In the genomic region with DNA sequence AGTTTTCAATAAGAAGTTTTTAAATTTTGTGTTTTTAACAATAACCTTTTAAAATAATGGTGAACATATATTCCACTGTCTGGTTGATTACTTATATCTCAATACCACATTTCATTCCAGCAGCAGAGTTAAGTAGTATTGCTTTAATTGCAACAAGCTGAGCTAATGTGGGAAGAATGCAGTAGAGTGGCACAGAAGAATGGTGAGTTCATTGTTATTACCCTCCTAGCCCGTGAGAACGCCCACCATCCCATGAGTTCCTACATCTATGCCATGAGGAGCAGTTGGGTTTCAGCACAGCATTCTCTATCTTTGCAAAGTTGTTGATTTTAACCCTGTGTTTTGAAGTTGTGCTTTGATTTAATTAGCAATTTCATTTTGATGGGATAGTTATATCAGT, we compare ENCODE assay signal across 17 cellular contexts. TPM values are rescaled to one million over a fixed set of nuclear protein-coding genes. Genes with fewer than 3 reads are reported as not detected.
DNase-seq lines count a peak whose midpoint lies in the region; ATAC-seq and TF ChIP-seq lines count a peak whose summit lies in the region.
"Had no signal": no experiment of that assay in that cellular context is flagged by ENCODE, and none has a peak within 500 bp of the region (broad histone marks: within the 10 kb centered on the region; RNA-seq: fewer than 3 reads in every experiment).

No MANE protein-coding gene starts in this region.

- TF ChIP-seq CTCF in A673 (conservative IDR thresholded peaks at IDR 0.05; ENCODE audit: low read depth, low read length) (no peak), HEK293 (tag by site-specific recombination; IDR thresholded peaks at IDR 0.05) (no peak), prostate gland (IDR thresholded peaks at IDR 0.05) (no peak)

- peak; percentile 30 for DNase-seq in A673 (ENCODE audit: low spot score)
- peak; percentile 89 for DNase-seq in astrocyte of the hippocampus (ENCODE audit: low read depth, low spot score)
- DNase-seq in iris pigment epithelial cell (ENCODE audit: low read depth), result peak; percentile 59
- no peak for DNase-seq in aorta
- no peak for DNase-seq in COLO668 (lab: John Stamatoyannopoulos, UW; ENCODE audit: unreplicated experiment)
- no peak for DNase-seq in prostate gland (ENCODE audit: low spot score)
- no peak for DNase-seq in middle frontal gyrus (ENCODE audit: extremely low spot score, low spot score)
- DNase-seq: activated T-cell treated with anti-CD3 and anti-CD28 coated beads, Interleukin-2, amount 50 U/mL, for 4 hours; left ventricle myocardium inferior; NCI-H1048; NCI-H526 treated with DMSO at 0.1 percent for 48 hours; occipital lobe; SHP77 treated with DMSO at 0.1 percent for 48 hours; stimulated activated CD4-positive, alpha-beta T cell treated with anti-CD3 and anti-CD28 coated beads, Interleukin-15, amount 100 ng/mL, for 24 hours had no signal

- H3K27ac ChIP-seq in A673 (ENCODE audit: low read depth, low read length, poor library complexity, severe bottlenecking) (no peak overlapping the region), HEK293 (ENCODE audit: extremely low read depth, low read depth, low read length) (no peak overlapping the region), aorta (ENCODE audit: low read depth in 1 of 2, low read length in 2 of 2) (no peak overlapping the region), prostate gland (no peak overlapping the region)
- H3K27ac ChIP-seq: BLaER1 treated with 17β-estradiol and CSF1 and Interleukin-3, amounts not matched to agents 10 nM and 100 nM; gastroesophageal sphincter; left ventricle myocardium inferior had no signal

- no peak for TF ChIP-seq POLR2A in prostate gland (IDR thresholded peaks at IDR 0.05)

- 2 to 7% methylated on average over 2 of the region's 2 CpGs for WGBS in aorta, 2 donors
- 28% methylated on average over 2 of the region's 2 CpGs for WGBS in prostate gland

- no peaks in the 10 kb centered on the region for H3K36me3 ChIP-seq in A673 (ENCODE audit: insufficient read depth, low read length, poor library complexity, severe bottlenecking)
- H3K36me3 ChIP-seq in HEK293 (ENCODE audit: control insufficient read depth in 2 of 2, insufficient read depth in 1 of 2, low read length in 2 of 2), result no peaks in the 10 kb centered on the region
- H3K36me3 ChIP-seq in aorta (ENCODE audit: control insufficient read depth in 1 of 2, insufficient read depth in 2 of 2, low read length in 1 of 2), result no peaks in the 10 kb centered on the region
- H3K36me3 ChIP-seq in prostate gland, result no peaks in the 10 kb centered on the region
- H3K36me3 ChIP-seq: BLaER1 treated with 17β-estradiol and CSF1 and Interleukin-3, amounts not matched to agents 10 nM and 100 nM; gastroesophageal sphincter; left ventricle myocardium inferior had no signal

- BruUV-seq in A673 (replicated peaks; lab: Mats Ljungman, UMichigan), result no TSS peak

- H3K4me3 ChIP-seq in A673 (ENCODE audit: low read depth, low read length, poor library complexity, severe bottlenecking) (no peak overlapping the region), HEK293 (ENCODE audit: low read depth, low read length) (no peak overlapping the region), aorta (ENCODE audit: low read length in 2 of 2) (no peak overlapping the region), prostate gland (no peak overlapping the region)
- H3K4me3 ChIP-seq: BLaER1 treated with 17β-estradiol and CSF1 and Interleukin-3, amounts not matched to agents 10 nM and 100 nM; gastroesophageal sphincter; left ventricle myocardium inferior had no signal

- CTCF ChIA-PET in A673 (lab: Charles Lee), result no interaction called here
- CTCF ChIA-PET in HEK293 (lab: Yijun Ruan, JAX), result interaction anchor here (0.8 to 4.4 kb wide), 4 partner anchors 9 to 50 kb away, joined by 3 to 32 read pairs (median 6); no protein-coding TSS in a partner anchor

- H3K4me1 ChIP-seq in A673 (ENCODE audit: insufficient read depth, low read length, poor library complexity, severe bottlenecking) (no peaks in the 10 kb centered on the region), HEK293 (ENCODE audit: control insufficient read depth, insufficient read depth, low read length) (no peaks in the 10 kb centered on the region), aorta (ENCODE audit: control insufficient read depth in 1 of 2, insufficient read depth in 2 of 2, low read length in 2 of 2) (peaks cover 0 to 4% of the 10 kb centered on the region in 2 donors), prostate gland (replicated peaks) (no peaks in the 10 kb centered on the region)
- H3K4me1 ChIP-seq: BLaER1 treated with 17β-estradiol and CSF1 and Interleukin-3, amounts not matched to agents 10 nM and 100 nM; gastroesophageal sphincter had no signal

- POLR2A ChIA-PET in A673 (lab: Charles Lee; ENCODE audit: low non-redundant PET) (no interaction called here), HEK293 (lab: Yijun Ruan, JAX) (no interaction called here)

- intact Hi-C loops in A673 (cut with micrococcal nuclease; ENCODE audit: unreplicated experiment) (no loop called here), aorta (cut with DNase I) (no loop called here), prostate gland (cut with DNase I) (no loop called here)

- no peak for ATAC-seq in aorta (ENCODE audit: low FRiP score)
- ATAC-seq: activated T-cell treated with anti-CD3 and anti-CD28 coated beads, Interleukin-2, amount 50 U/mL, for 4 hours; gastroesophageal sphincter had no signal

- H3K27me3 ChIP-seq in A673 (replicated peaks; ENCODE audit: insufficient read depth, low read depth, low read length, poor library complexity) (no peaks in the 10 kb centered on the region), aorta (ENCODE audit: control insufficient read depth in 1 of 2, insufficient read depth in 2 of 2, low read length in 1 of 2) (no peaks in the 10 kb centered on the region), prostate gland (replicated peaks; ENCODE audit: insufficient read depth) (no peaks in the 10 kb centered on the region)
- H3K27me3 ChIP-seq: BLaER1 treated with 17β-estradiol and CSF1 and Interleukin-3, amounts not matched to agents 10 nM and 100 nM; gastroesophageal sphincter had no signal

- H3K9me3 ChIP-seq in A673 (ENCODE audit: low read depth, low read length, poor library complexity, severe bottlenecking), result no peaks in the 10 kb centered on the region
- H3K9me3 ChIP-seq in HEK293 (ENCODE audit: control insufficient read depth, insufficient read depth, low read depth, low read length), result no peaks in the 10 kb centered on the region
- H3K9me3 ChIP-seq in aorta (ENCODE audit: control insufficient read depth, low read length), result no peaks in the 10 kb centered on the region
- H3K9me3 ChIP-seq in prostate gland, result no peaks in the 10 kb centered on the region
- H3K9me3 ChIP-seq: BLaER1 treated with 17β-estradiol and CSF1 and Interleukin-3, amounts not matched to agents 10 nM and 100 nM; gastroesophageal sphincter; left ventricle myocardium inferior had no signal

TF ChIP-seq in HEK293, 187 proteins besides CTCF, POLR2A, EP300 and RAD21:
- TF ChIP-seq, protein P1, sequence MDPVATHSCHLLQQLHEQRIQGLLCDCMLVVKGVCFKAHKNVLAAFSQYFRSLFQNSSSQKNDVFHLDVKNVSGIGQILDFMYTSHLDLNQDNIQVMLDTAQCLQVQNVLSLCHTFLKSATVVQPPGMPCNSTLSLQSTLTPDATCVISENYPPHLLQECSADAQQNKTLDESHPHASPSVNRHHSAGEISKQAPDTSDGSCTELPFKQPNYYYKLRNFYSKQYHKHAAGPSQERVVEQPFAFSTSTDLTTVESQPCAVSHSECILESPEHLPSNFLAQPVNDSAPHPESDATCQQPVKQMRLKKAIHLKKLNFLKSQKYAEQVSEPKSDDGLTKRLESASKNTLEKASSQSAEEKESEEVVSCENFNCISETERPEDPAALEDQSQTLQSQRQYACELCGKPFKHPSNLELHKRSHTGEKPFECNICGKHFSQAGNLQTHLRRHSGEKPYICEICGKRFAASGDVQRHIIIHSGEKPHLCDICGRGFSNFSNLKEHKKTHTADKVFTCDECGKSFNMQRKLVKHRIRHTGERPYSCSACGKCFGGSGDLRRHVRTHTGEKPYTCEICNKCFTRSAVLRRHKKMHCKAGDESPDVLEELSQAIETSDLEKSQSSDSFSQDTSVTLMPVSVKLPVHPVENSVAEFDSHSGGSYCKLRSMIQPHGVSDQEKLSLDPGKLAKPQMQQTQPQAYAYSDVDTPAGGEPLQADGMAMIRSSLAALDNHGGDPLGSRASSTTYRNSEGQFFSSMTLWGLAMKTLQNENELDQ (tag by site-specific recombination; IDR thresholded peaks at IDR 0.05; ENCODE audit: low read depth), result no peak
- TF ChIP-seq, protein P2, sequence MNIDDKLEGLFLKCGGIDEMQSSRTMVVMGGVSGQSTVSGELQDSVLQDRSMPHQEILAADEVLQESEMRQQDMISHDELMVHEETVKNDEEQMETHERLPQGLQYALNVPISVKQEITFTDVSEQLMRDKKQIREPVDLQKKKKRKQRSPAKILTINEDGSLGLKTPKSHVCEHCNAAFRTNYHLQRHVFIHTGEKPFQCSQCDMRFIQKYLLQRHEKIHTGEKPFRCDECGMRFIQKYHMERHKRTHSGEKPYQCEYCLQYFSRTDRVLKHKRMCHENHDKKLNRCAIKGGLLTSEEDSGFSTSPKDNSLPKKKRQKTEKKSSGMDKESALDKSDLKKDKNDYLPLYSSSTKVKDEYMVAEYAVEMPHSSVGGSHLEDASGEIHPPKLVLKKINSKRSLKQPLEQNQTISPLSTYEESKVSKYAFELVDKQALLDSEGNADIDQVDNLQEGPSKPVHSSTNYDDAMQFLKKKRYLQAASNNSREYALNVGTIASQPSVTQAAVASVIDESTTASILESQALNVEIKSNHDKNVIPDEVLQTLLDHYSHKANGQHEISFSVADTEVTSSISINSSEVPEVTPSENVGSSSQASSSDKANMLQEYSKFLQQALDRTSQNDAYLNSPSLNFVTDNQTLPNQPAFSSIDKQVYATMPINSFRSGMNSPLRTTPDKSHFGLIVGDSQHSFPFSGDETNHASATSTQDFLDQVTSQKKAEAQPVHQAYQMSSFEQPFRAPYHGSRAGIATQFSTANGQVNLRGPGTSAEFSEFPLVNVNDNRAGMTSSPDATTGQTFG (tag by site-specific recombination; IDR thresholded peaks at IDR 0.05; ENCODE audit: borderline replicate concordance), result no peak
- peak; percentile 56 for TF ChIP-seq EGR2 (tag by site-specific recombination; IDR thresholded peaks at IDR 0.05; ENCODE audit: low read depth)
- no peak for TF ChIP-seq ZNF140 (tag by site-specific recombination; IDR thresholded peaks at IDR 0.05)
- peak; percentile 59 for TF ChIP-seq ZFHX2 (tag by site-specific recombination; conservative IDR thresholded peaks at IDR 0.05)

RNA-seq across cellular contexts. Expression of a gene that starts 17.8 kb away (rescaled TPM):
- not detected in 2 replicates for total RNA-seq in A673 (2021)
- total RNA-seq in aorta, result 1 to 10 TPM in 1 of 2 donors, under 1 TPM in 1; 0.72 to 3.2 TPM
- polyA plus RNA-seq in aorta, result under 1 TPM; 0.25 to 0.46 TPM
- total RNA-seq in prostate gland, result 1 to 10 TPM in 1 of 2 donors, under 1 TPM in 1; 0.51 to 2.1 TPM
- total RNA-seq: activated T-cell treated with anti-CD3 and anti-CD28 coated beads, Interleukin-2, amount 50 U/mL, for 4 hours; gastroesophageal sphincter; left ventricle myocardium inferior had no signal

Comparison
In these comparisons a context has a peak if more than half of its experiments do, and no peak if none do; other contexts are left out.
1. DNase-seq: peak in A673 (single experiment), astrocyte of the hippocampus (single experiment) and iris pigment epithelial cell (single experiment); none in aorta (0 of 2), COLO668 (single experiment), prostate gland (single experiment) and middle frontal gyrus (single experiment).